Comparison of ENCODE assay signal across 8 cellular contexts in the genomic region with DNA sequence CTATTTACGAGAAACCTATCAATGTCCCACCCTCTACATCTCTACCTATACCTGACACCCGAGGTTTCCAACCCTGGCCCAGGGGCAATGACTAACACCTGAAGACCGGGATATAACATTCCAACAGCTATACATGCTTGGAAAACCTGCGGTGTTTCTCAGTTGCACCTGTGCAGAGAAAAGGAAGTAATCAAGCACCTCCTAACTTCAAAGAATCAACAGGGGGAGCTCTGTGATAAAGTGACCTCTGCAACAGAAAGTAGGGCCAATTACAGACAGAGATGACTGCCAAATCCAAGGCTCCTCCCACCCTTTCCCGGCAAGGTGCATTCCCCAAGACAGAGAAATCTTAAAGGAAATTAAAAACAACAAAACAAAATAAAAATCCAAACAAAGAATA. TPM values are rescaled to one million over a fixed set of nuclear protein-coding genes. Genes with fewer than 3 reads are reported as not detected.
DNase-seq lines count a peak whose midpoint lies in the region; ATAC-seq and TF ChIP-seq lines count a peak whose summit lies in the region.

No MANE protein-coding gene starts in this region.

- H3K27ac ChIP-seq in 22Rv1: no peak overlapping the region

- H3K27me3 Mint-ChIP-seq in effector memory CD8-positive, alpha-beta T cell: no peaks in the 10 kb centered on the region
- H3K27me3 Mint-ChIP-seq in naive thymus-derived CD8-positive, alpha-beta T cell: no peaks in the 10 kb centered on the region

- H3K27ac Mint-ChIP-seq in effector memory CD8-positive, alpha-beta T cell: peak overlapping the region; percentile 19 to 65
- H3K27ac Mint-ChIP-seq in naive thymus-derived CD8-positive, alpha-beta T cell: peak overlapping the region; percentile 68 to 89 (median 80)

- ATAC-seq in HG02642 (IDR thresholded peaks at IDR 0.05; ENCODE audit: poor library complexity, unreplicated experiment): peak; percentile 80
- peak; percentile 69 for ATAC-seq in effector memory CD8-positive, alpha-beta T cell (replicated peaks)
- peak; percentile 46 for ATAC-seq in naive thymus-derived CD8-positive, alpha-beta T cell

- POLR2A ChIA-PET in GM10248 (lab: Yijun Ruan, JAX): no interaction called here
- POLR2A ChIA-PET in naive thymus-derived CD8-positive, alpha-beta T cell (lab: Charles Lee): interaction anchor here (0.9 kb wide), 1 partner anchor 42 kb away, joined by 5 read pairs; a partner anchor contains a TSS

- CTCF ChIA-PET in GM10248 (lab: Yijun Ruan, JAX): interaction anchor here (0.7 to 6.3 kb wide), 27 partner anchors 8 to 250 kb away, joined by 3 to 73 read pairs (median 5); a partner anchor contains a TSS

- DNase-seq in GM10248 (ENCODE audit: extremely low spot score) (peak; percentile 37), NCI-H226 (peak; percentile 39), GDM1 (lab: John Stamatoyannopoulos, UW) (no peak)
- peak in 1 of 3 experiments; percentile 7 for DNase-seq in effector memory CD8-positive, alpha-beta T cell
- DNase-seq in naive thymus-derived CD8-positive, alpha-beta T cell: peak in 3 of 10 donors; percentile 5 to 30 (median 25)
- DNase-seq in effector CD8-positive, alpha-beta T cell (lab: John Stamatoyannopoulos, UW): no peak

- peaks cover 15% of the 10 kb centered on the region for H3K36me3 Mint-ChIP-seq in effector memory CD8-positive, alpha-beta T cell (ENCODE audit: insufficient read depth)
- H3K36me3 Mint-ChIP-seq in naive thymus-derived CD8-positive, alpha-beta T cell: peaks cover 9 to 12% (median 10%) of the 10 kb centered on the region in 3 donors

- 0 out of 2 replicates have a peak, but pooled peaks have one; percentile 25 for TF ChIP-seq CTCF in 22Rv1 (IDR thresholded peaks at IDR 0.05)
- TF ChIP-seq CTCF in GM10248 (IDR thresholded peaks at IDR 0.05; ENCODE audit: control extremely low read depth, extremely low read depth, low read depth, missing control alignments): peak; percentile 50

- no peaks in the 10 kb centered on the region for H3K9me3 Mint-ChIP-seq in effector memory CD8-positive, alpha-beta T cell
- no peaks in the 10 kb centered on the region for H3K9me3 Mint-ChIP-seq in naive thymus-derived CD8-positive, alpha-beta T cell

- H3K4me3 Mint-ChIP-seq in effector memory CD8-positive, alpha-beta T cell: peak overlapping the region; percentile 32 to 46
- peak overlapping the region; percentile 48 to 75 (median 66) for H3K4me3 Mint-ChIP-seq in naive thymus-derived CD8-positive, alpha-beta T cell

- H3K4me1 Mint-ChIP-seq in effector memory CD8-positive, alpha-beta T cell (ENCODE audit: low read depth in 2 of 2): peaks cover 46 to 65% of the 10 kb centered on the region in 2 donors
- H3K4me1 Mint-ChIP-seq in naive thymus-derived CD8-positive, alpha-beta T cell: peaks cover 42 to 79% (median 73%) of the 10 kb centered on the region in 4 donors

RNA-seq across cellular contexts. Expression of a gene that starts 41.3 kb away (rescaled TPM):
- total RNA-seq in naive thymus-derived CD8-positive, alpha-beta T cell: 10 to 100 TPM; 22.7 to 23.6 TPM
- polyA plus RNA-seq in naive thymus-derived CD8-positive, alpha-beta T cell: 1 to 10 TPM; 3.6 to 4.4 (median 4.2) TPM

Comparison
In these comparisons a context has a peak if more than half of its experiments do, and no peak if none do; other contexts are left out.
1. DNase-seq: peak in GM10248 (single experiment) and NCI-H226 (single experiment); none in GDM1 (single experiment) and effector CD8-positive, alpha-beta T cell (single experiment).
2. Peak in every context shown above with its lines, with median percentiles within 50 percentile points of each other: ATAC-seq.